In genomic region chr13:21354721-21355120, GRCh38 we compare ENCODE assay signal across 29 cellular contexts.
"Had no signal": no experiment of that assay in that cellular context is flagged by ENCODE, and none has a peak within 500 bp of the region (broad histone marks: within the 10 kb centered on the region; RNA-seq: fewer than 3 reads in every experiment).

No MANE protein-coding gene starts in this region.

- ATAC-seq: naive thymus-derived CD8-positive, alpha-beta T cell; natural killer cell treated with Interleukin-12 subunit alpha and Interleukin-12 subunit beta and Interleukin-15 and Interleukin-18, amount 100 ng/mL, for 72 hours; psoas muscle; right cardiac atrium; right lobe of liver; stimulated activated effector memory CD8-positive, alpha-beta T cell treated with anti-CD3 and anti-CD28 coated beads, Interleukin-12 subunit alpha, Interleukin-12 subunit beta, amount 100 ng/mL, for 72 hours; stimulated activated naive B cell treated with anti-CD40 and anti-IgM and Interleukin-4, amounts not matched to agents 10 μg/mL and 1 μg/mL and 100 μg/mL, for 72 hours had no signal

- H3K4me3 ChIP-seq: psoas muscle, right lobe of liver, sigmoid colon, stomach, thoracic aorta, thyroid gland, tibial nerve, upper lobe of left lung, uterus had no signal

- DNase-seq: naive B cell; naive thymus-derived CD8-positive, alpha-beta T cell; nephron progenitor cell; nucleus accumbens; psoas muscle; right lobe of liver; sigmoid colon; small intestine; stimulated activated CD4-positive, alpha-beta T cell treated with anti-CD3 and anti-CD28 coated beads, Interleukin-15, amount 100 ng/mL, for 24 hours; stimulated activated CD4-positive, alpha-beta T cell treated with anti-CD3 and anti-CD28 coated beads, Interleukin-2, amount 100 ng/mL, for 24 hours; stimulated activated CD4-positive, alpha-beta T cell treated with anti-CD3 and anti-CD28 coated beads, Interleukin-2, amount 100 ng/mL, for 48 hours; stimulated activated CD4-positive, alpha-beta T cell treated with anti-CD3 and anti-CD28 coated beads, Interleukin-4, amount 100 ng/mL, for 24 hours; stimulated activated naive B cell treated with anti-CD40 and anti-IgM and Interleukin-4, amounts not matched to agents 10 μg/mL and 1 μg/mL and 100 μg/mL, for 72 hours; stimulated activated naive CD4-positive, alpha-beta T cell treated with Interleukin-2 at 50 U/mL for 16 hours; stomach; thyroid gland; trophoblast cell; upper lobe of left lung; uterus had no signal

- H2AFZ ChIP-seq: parathyroid adenoma had no signal

- H3K4me1 Mint-ChIP-seq: naive B cell; nephron progenitor cell; neural crest cell; stimulated activated effector memory CD8-positive, alpha-beta T cell treated with anti-CD3 and anti-CD28 coated beads, Interleukin-12 subunit alpha, Interleukin-12 subunit beta, amount 100 ng/mL, for 72 hours; stimulated activated naive B cell treated with anti-CD40 and anti-IgM and Interleukin-4, amounts not matched to agents 10 μg/mL and 1 μg/mL and 100 μg/mL, for 72 hours had no signal

- H3K79me2 ChIP-seq: parathyroid adenoma had no signal

- H3K27ac ChIP-seq: neutrophil, parathyroid adenoma, psoas muscle, right lobe of liver, sigmoid colon, stomach, thoracic aorta, thyroid gland, tibial nerve, upper lobe of left lung, uterus had no signal

- H3K27ac Mint-ChIP-seq: naive B cell; naive thymus-derived CD8-positive, alpha-beta T cell; natural killer cell treated with Interleukin-12 subunit alpha and Interleukin-12 subunit beta and Interleukin-15 and Interleukin-18, amount 100 ng/mL, for 72 hours; nephron progenitor cell; progenitor cell of endocrine pancreas; stimulated activated effector memory CD8-positive, alpha-beta T cell treated with anti-CD3 and anti-CD28 coated beads, Interleukin-12 subunit alpha, Interleukin-12 subunit beta, amount 100 ng/mL, for 72 hours; stimulated activated naive B cell treated with anti-CD40 and anti-IgM and Interleukin-4, amounts not matched to agents 10 μg/mL and 1 μg/mL and 100 μg/mL, for 72 hours; stimulated activated naive CD8-positive, alpha-beta T cell treated with anti-CD3 and anti-CD28 coated beads, Interleukin-15, Interleukin-2, amounts not matched to agents 100 ng/mL and 50 ng/mL, for 24 hours had no signal

- H3K27me3 Mint-ChIP-seq: naive B cell; naive thymus-derived CD8-positive, alpha-beta T cell; natural killer cell treated with Interleukin-12 subunit alpha and Interleukin-12 subunit beta and Interleukin-15 and Interleukin-18, amount 100 ng/mL, for 72 hours; progenitor cell of endocrine pancreas; stimulated activated naive B cell treated with anti-CD40 and anti-IgM and Interleukin-4, amounts not matched to agents 10 μg/mL and 1 μg/mL and 100 μg/mL, for 72 hours; stimulated activated naive CD8-positive, alpha-beta T cell treated with anti-CD3 and anti-CD28 coated beads, Interleukin-15, Interleukin-2, amounts not matched to agents 100 ng/mL and 50 ng/mL, for 24 hours had no signal

- H3K4me3 Mint-ChIP-seq: naive B cell; naive thymus-derived CD8-positive, alpha-beta T cell; natural killer cell treated with Interleukin-12 subunit alpha and Interleukin-12 subunit beta and Interleukin-15 and Interleukin-18, amount 100 ng/mL, for 72 hours; nephron progenitor cell; neural crest cell; stimulated activated effector memory CD8-positive, alpha-beta T cell treated with anti-CD3 and anti-CD28 coated beads, Interleukin-12 subunit alpha, Interleukin-12 subunit beta, amount 100 ng/mL, for 72 hours; stimulated activated naive B cell treated with anti-CD40 and anti-IgM and Interleukin-4, amounts not matched to agents 10 μg/mL and 1 μg/mL and 100 μg/mL, for 72 hours; stimulated activated naive CD8-positive, alpha-beta T cell treated with anti-CD3 and anti-CD28 coated beads, Interleukin-15, Interleukin-2, amounts not matched to agents 100 ng/mL and 50 ng/mL, for 24 hours had no signal

- H3K36me3 Mint-ChIP-seq: stimulated activated effector memory CD8-positive, alpha-beta T cell treated with anti-CD3 and anti-CD28 coated beads, Interleukin-12 subunit alpha, Interleukin-12 subunit beta, amount 100 ng/mL, for 72 hours had no signal

- H3K9me3 Mint-ChIP-seq: natural killer cell treated with Interleukin-12 subunit alpha and Interleukin-12 subunit beta and Interleukin-15 and Interleukin-18, amount 100 ng/mL, for 72 hours; nephron progenitor cell; stimulated activated effector memory CD8-positive, alpha-beta T cell treated with anti-CD3 and anti-CD28 coated beads, Interleukin-12 subunit alpha, Interleukin-12 subunit beta, amount 100 ng/mL, for 72 hours; stimulated activated naive B cell treated with anti-CD40 and anti-IgM and Interleukin-4, amounts not matched to agents 10 μg/mL and 1 μg/mL and 100 μg/mL, for 72 hours; stimulated activated naive CD8-positive, alpha-beta T cell treated with anti-CD3 and anti-CD28 coated beads, Interleukin-15, Interleukin-2, amounts not matched to agents 100 ng/mL and 50 ng/mL, for 24 hours had no signal

- H3K36me3 ChIP-seq: neutrophil, right lobe of liver, sigmoid colon, stomach, thoracic aorta, thyroid gland, tibial nerve, upper lobe of left lung, uterus had no signal

- H3K4me1 ChIP-seq: parathyroid adenoma, psoas muscle, right lobe of liver, sigmoid colon, stomach, thyroid gland, tibial nerve, upper lobe of left lung, uterus had no signal

- H3K9ac ChIP-seq: parathyroid adenoma had no signal

- H3K9me3 ChIP-seq: neutrophil, psoas muscle, right lobe of liver, sigmoid colon, stomach, thyroid gland, upper lobe of left lung, uterus had no signal

- H3K27me3 ChIP-seq: neutrophil, right lobe of liver, sigmoid colon, stomach, thyroid gland, tibial nerve, upper lobe of left lung, uterus had no signal
